ENCODE assay signal across 8 cellular contexts in genomic region chr10:5665380-5666323, GRCh38.
A peak's percentile ranks its signal among the peaks of the same experiment; 100 is the strongest.
DNase-seq lines count a peak whose midpoint lies in the region; ATAC-seq and TF ChIP-seq lines count a peak whose summit lies in the region.

No MANE protein-coding gene starts in this region.

- H3K4me3 ChIP-seq in fibroblast of mammary gland (ENCODE audit: control insufficient read depth, low read depth, low read length) (peak overlapping the region; percentile 74), neuron (ENCODE audit: low read length) (peak overlapping the region; percentile 58)

- no peaks in the 10 kb centered on the region for H3K9me3 ChIP-seq in neuron (ENCODE audit: low read length)

- TF ChIP-seq CTCF in VCaP (conservative IDR thresholded peaks at IDR 0.05) (no peak), fibroblast of mammary gland (conservative IDR thresholded peaks at IDR 0.05; ENCODE audit: control insufficient read depth, insufficient read depth, low read depth, low read length) (no peak)

- H3K27ac ChIP-seq in VCaP: peak overlapping the region; percentile 89

- peak overlapping the region; percentile 97 for H2AFZ ChIP-seq in neuron (ENCODE audit: low read depth, low read length)

- H3K4me1 ChIP-seq in neuron (ENCODE audit: insufficient read depth, low read length): peaks cover 14% of the 10 kb centered on the region

- ATAC-seq in HG03460 (IDR thresholded peaks at IDR 0.05; ENCODE audit: unreplicated experiment): peak; percentile 27
- ATAC-seq in GM19395 (IDR thresholded peaks at IDR 0.05; ENCODE audit: unreplicated experiment): no peak
- ATAC-seq in HG03196 (IDR thresholded peaks at IDR 0.05; ENCODE audit: unreplicated experiment): no peak

- DNase-seq in NCI-H82 (lab: John Stamatoyannopoulos, UW): peak; percentile 34
- DNase-seq in NCI-H82 treated with DMSO at 0.1 percent for 48 hours (lab: John Stamatoyannopoulos, UW; ENCODE audit: unreplicated experiment): no peak
- peak; percentile 31 for DNase-seq in fibroblast of mammary gland (ENCODE audit: low read depth)

- no peaks in the 10 kb centered on the region for H3K36me3 ChIP-seq in neuron (ENCODE audit: insufficient read depth, low read length)

- H3K27me3 ChIP-seq in neuron (ENCODE audit: insufficient read depth, low read length): no peaks in the 10 kb centered on the region
